In genomic region chr15:86489992-86490391, GRCh38 we compare ENCODE assay signal across 22 cellular contexts.
"Had no signal": no experiment of that assay in that cellular context is flagged by ENCODE, and none has a peak within 500 bp of the region (broad histone marks: within the 10 kb centered on the region; RNA-seq: fewer than 3 reads in every experiment).

No MANE protein-coding gene starts in this region.

- H3K27me3 Mint-ChIP-seq: activated CD4-positive, alpha-beta memory T cell treated with anti-CD3 and anti-CD28 coated beads, Interleukin-2, amount 10 ng/mL, durations not matched to agents 7 days and 5 days; activated CD4-positive, alpha-beta T cell treated with anti-CD3 and anti-CD28 coated beads for 36 hours; activated T-helper 17 cell treated with anti-CD3 and anti-CD28 coated beads, Interleukin-2, amount 50 U/mL, for 72 hours had no signal

- H3K36me3 Mint-ChIP-seq: activated naive CD8-positive, alpha-beta T cell had no signal

- H3K36me3 ChIP-seq: brain microvascular endothelial cell, WERI-Rb-1 had no signal

- DNase-seq: activated CD4-positive, alpha-beta memory T cell treated with anti-CD3 and anti-CD28 coated beads, Interleukin-2, amount 10 ng/mL, durations not matched to agents 7 days and 5 days; activated CD4-positive, alpha-beta T cell treated with anti-CD3 and anti-CD28 coated beads for 36 hours; activated CD4-positive, alpha-beta T cell treated with anti-CD3 and anti-CD28 coated beads, Interleukin-2, amount 50 U/mL, for 1 hour; activated gamma-delta T cell; activated naive CD4-positive, alpha-beta T cell treated with anti-CD3 and anti-CD28 coated beads for 36 hours; activated T-cell treated with anti-CD3 and anti-CD28 coated beads for 4 hours; activated T-cell treated with anti-CD3 and anti-CD28 coated beads, Interleukin-2, amount 50 U/mL, for 48 hours; amygdala; brain microvascular endothelial cell; cerebellar nuclear complex; MM.1S; NCI-H1105; NCI-H146; NCI-H1930; NCI-H345; NCI-H510A; PC-3; SHP77 treated with DMSO at 0.1 percent for 48 hours; T-helper 1 cell; WERI-Rb-1 had no signal

- H3K27me3 ChIP-seq: brain microvascular endothelial cell had no signal

- H3K4me1 Mint-ChIP-seq: activated CD4-positive, alpha-beta memory T cell treated with anti-CD3 and anti-CD28 coated beads, Interleukin-2, amount 10 ng/mL, durations not matched to agents 7 days and 5 days; activated T-helper 17 cell treated with anti-CD3 and anti-CD28 coated beads, Interleukin-2, amount 50 U/mL, for 72 hours had no signal

- H3K4me3 Mint-ChIP-seq: activated CD4-positive, alpha-beta memory T cell treated with anti-CD3 and anti-CD28 coated beads, Interleukin-2, amount 10 ng/mL, durations not matched to agents 7 days and 5 days; activated CD4-positive, alpha-beta T cell treated with anti-CD3 and anti-CD28 coated beads for 36 hours; activated naive CD4-positive, alpha-beta T cell treated with anti-CD3 and anti-CD28 coated beads for 36 hours; activated naive CD8-positive, alpha-beta T cell; activated T-helper 17 cell treated with anti-CD3 and anti-CD28 coated beads, Interleukin-2, amount 50 U/mL, for 72 hours had no signal

- H3K27ac ChIP-seq: brain microvascular endothelial cell, WERI-Rb-1 had no signal

- H3K9me3 Mint-ChIP-seq: activated CD4-positive, alpha-beta memory T cell treated with anti-CD3 and anti-CD28 coated beads, Interleukin-2, amount 10 ng/mL, durations not matched to agents 7 days and 5 days; activated naive CD4-positive, alpha-beta T cell treated with anti-CD3 and anti-CD28 coated beads for 36 hours had no signal

- H3K27ac Mint-ChIP-seq: activated CD4-positive, alpha-beta memory T cell treated with anti-CD3 and anti-CD28 coated beads, Interleukin-2, amount 10 ng/mL, durations not matched to agents 7 days and 5 days; activated CD4-positive, alpha-beta T cell treated with anti-CD3 and anti-CD28 coated beads for 36 hours; activated naive CD4-positive, alpha-beta T cell treated with anti-CD3 and anti-CD28 coated beads for 36 hours; activated naive CD8-positive, alpha-beta T cell; activated T-helper 17 cell treated with anti-CD3 and anti-CD28 coated beads, Interleukin-2, amount 50 U/mL, for 72 hours had no signal
